Comparison of ENCODE assay signal across 8 cellular contexts in the genomic region with DNA sequence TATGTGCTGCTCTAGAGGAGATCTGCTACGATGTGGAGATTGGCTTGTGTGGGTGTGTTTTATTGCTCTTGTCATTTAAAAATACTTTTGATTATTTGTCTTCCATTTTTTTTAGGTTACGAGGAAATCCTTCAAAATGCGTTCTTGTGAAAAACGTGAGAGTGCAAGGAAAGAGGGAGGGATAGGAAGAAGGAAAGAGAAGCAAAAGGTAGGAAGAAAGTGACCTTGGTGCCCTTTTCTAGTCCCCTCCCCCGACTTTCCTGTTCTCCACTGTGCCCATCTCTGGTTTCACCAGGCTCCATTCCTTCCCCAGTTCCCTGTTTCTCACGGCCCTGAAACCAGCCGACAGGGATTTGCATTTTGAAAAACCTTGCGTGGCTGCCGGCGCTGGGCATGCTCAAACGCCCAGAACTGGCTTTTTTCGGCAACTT. TPM values are rescaled to one million over a fixed set of nuclear protein-coding genes. Genes with fewer than 3 reads are reported as not detected.
DNase-seq lines count a peak whose midpoint lies in the region; ATAC-seq and TF ChIP-seq lines count a peak whose summit lies in the region.

No MANE protein-coding gene starts in this region.

- DNase-seq in NCI-H2029 treated with DMSO at 0.1 percent for 48 hours (lab: John Stamatoyannopoulos, UW) (peak; percentile 37), NCI-H2029 (lab: John Stamatoyannopoulos, UW) (no peak), astrocyte of the cerebellum (ENCODE audit: low read depth) (no peak), left colon (no peak), superior temporal gyrus (ENCODE audit: extremely low spot score) (peak; percentile 79), SIG-M5 (lab: John Stamatoyannopoulos, UW) (no peak), GDM1 (lab: John Stamatoyannopoulos, UW) (no peak)

- peak overlapping the region; percentile 79 for H3K4me3 ChIP-seq in astrocyte of the cerebellum (ENCODE audit: low read depth, low read length)

- TF ChIP-seq CTCF in astrocyte of the cerebellum (IDR thresholded peaks at IDR 0.05; ENCODE audit: low read depth, low read length, missing control alignments) = no peak

- intact Hi-C loops in left colon (cut with DNase I, micrococcal nuclease) = no loop called here

- peak; percentile 42 for ATAC-seq in left colon
- ATAC-seq in HG03565 (IDR thresholded peaks at IDR 0.05; ENCODE audit: unreplicated experiment) = no peak

- in situ Hi-C loops in astrocyte of the cerebellum (cut with HindIII; ENCODE audit: low sequenced_read_pairs) = no loop called here

RNA-seq across cellular contexts. Expression of gene GNAI1, which starts 0.5 kb away (rescaled TPM):
- total RNA-seq in left colon = 10 to 100 TPM; 22.9 to 31.7 TPM

Comparison
In these comparisons a context has a peak if more than half of its experiments do, and no peak if none do; other contexts are left out.
1. DNase-seq: peak in NCI-H2029 treated with DMSO at 0.1 percent for 48 hours (single experiment) and superior temporal gyrus (single experiment); none in NCI-H2029 (single experiment), astrocyte of the cerebellum (single experiment), left colon (0 of 2), SIG-M5 (single experiment) and GDM1 (single experiment).